ENCODE assay signal across 1 cellular context in genomic region chr16:66872927-66873684, GRCh38.
TF ChIP-seq lines count a peak whose summit lies in the region.

No MANE protein-coding gene starts in this region.

TF ChIP-seq in HepG2, 621 proteins besides CTCF, POLR2A, EP300 and RAD21 (continued from another document and continues in another):
- peak; percentile 77 for TF ChIP-seq HNRNPLL (IDR thresholded peaks at IDR 0.05; ENCODE audit: low read depth, low read length, poor library complexity, severe bottlenecking)
- TF ChIP-seq ZBTB44 (CRISPR knock-in tag; IDR thresholded peaks at IDR 0.05): no peak
- TF ChIP-seq RFX5 (IDR thresholded peaks at IDR 0.05; ENCODE audit: low read depth, low read length): no peak
- no peak for TF ChIP-seq ZNF354B (CRISPR knock-in tag; IDR thresholded peaks at IDR 0.05)
- no peak for TF ChIP-seq FOXA1 (IDR thresholded peaks at IDR 0.05)
- peak; percentile 8; the same call in 1 of the 2 replicates for TF ChIP-seq FOXA1 (CRISPR knock-in tag; IDR thresholded peaks at IDR 0.05)
- no peak for TF ChIP-seq TSC22D2 (CRISPR knock-in tag; IDR thresholded peaks at IDR 0.05; ENCODE audit: borderline replicate concordance)
- peak; percentile 81; the same call in 1 of the 2 replicates for TF ChIP-seq ARID4A (CRISPR knock-in tag; IDR thresholded peaks at IDR 0.05; ENCODE audit: borderline replicate concordance)
- no peak; the same call in 1 of the 2 replicates for TF ChIP-seq SAFB2 (CRISPR knock-in tag; IDR thresholded peaks at IDR 0.05; ENCODE audit: borderline replicate concordance, low read depth)
- no peak for TF ChIP-seq NR2F1 (CRISPR knock-in tag; IDR thresholded peaks at IDR 0.05)
- TF ChIP-seq ZNF205 (CRISPR knock-in tag; IDR thresholded peaks at IDR 0.05): peak; percentile 77; the same call in 1 of the 2 replicates
- TF ChIP-seq SRSF9 (IDR thresholded peaks at IDR 0.05; ENCODE audit: borderline replicate concordance, insufficient read depth, low read depth, low read length, poor library complexity, severe bottlenecking): no peak
- no peak for TF ChIP-seq TCF7L2 (IDR thresholded peaks at IDR 0.05; ENCODE audit: low read depth, low read length)
- TF ChIP-seq ZBTB34 (CRISPR knock-in tag; IDR thresholded peaks at IDR 0.05): 0 out of 2 replicates have a peak, but pooled peaks have one; percentile 35
- peak; percentile 95 for TF ChIP-seq UBTF (CRISPR knock-in tag; IDR thresholded peaks at IDR 0.05)
- TF ChIP-seq ZNF441 (CRISPR knock-in tag; IDR thresholded peaks at IDR 0.05; ENCODE audit: borderline replicate concordance): peak; percentile 35; the same call in 1 of the 2 replicates
- peak; percentile 82 for TF ChIP-seq IRF9 (CRISPR knock-in tag; IDR thresholded peaks at IDR 0.05; ENCODE audit: borderline replicate concordance)
- no peak for TF ChIP-seq BRCA1 (CRISPR knock-in tag; IDR thresholded peaks at IDR 0.05)
- TF ChIP-seq ZNF101 (CRISPR knock-in tag; IDR thresholded peaks at IDR 0.05; ENCODE audit: borderline replicate concordance, low read depth): no peak
- TF ChIP-seq CHCHD3 (CRISPR knock-in tag; IDR thresholded peaks at IDR 0.05): no peak; the same call in 1 of the 2 replicates
- peak; percentile 80 for TF ChIP-seq ZFY (CRISPR knock-in tag; IDR thresholded peaks at IDR 0.05)
- TF ChIP-seq POGZ (CRISPR knock-in tag; IDR thresholded peaks at IDR 0.05): peak; percentile 79
- TF ChIP-seq HDAC2 (CRISPR knock-in tag; IDR thresholded peaks at IDR 0.05): peak; percentile 80
- peak; percentile 72; the same call in 1 of the 2 replicates for TF ChIP-seq ELF3 (CRISPR knock-in tag; IDR thresholded peaks at IDR 0.05)
- TF ChIP-seq ZNF546 (CRISPR knock-in tag; conservative IDR thresholded peaks at IDR 0.05): no peak
- TF ChIP-seq LCORL (IDR thresholded peaks at IDR 0.05): no peak
- TF ChIP-seq LCORL (CRISPR knock-in tag; IDR thresholded peaks at IDR 0.05): peak; percentile 81
- no peak for TF ChIP-seq ZNF567 (CRISPR knock-in tag; IDR thresholded peaks at IDR 0.05; ENCODE audit: borderline replicate concordance)
- 0 out of 2 replicates have a peak, but pooled peaks have one; percentile 53 for TF ChIP-seq MTERF4 (CRISPR knock-in tag; IDR thresholded peaks at IDR 0.05)
- peak; percentile 96 for TF ChIP-seq PCBP2 (optimal IDR thresholded peaks at IDR 0.05; ENCODE audit: low read depth, low read length, poor library complexity, severe bottlenecking)
- TF ChIP-seq SNAPC4 (CRISPR knock-in tag; IDR thresholded peaks at IDR 0.05): no peak
- TF ChIP-seq ZFP36L1 (CRISPR knock-in tag; IDR thresholded peaks at IDR 0.05): no peak
- TF ChIP-seq BRD4 (CRISPR knock-in tag; IDR thresholded peaks at IDR 0.05): no peak
- no peak for TF ChIP-seq HMG20A (CRISPR knock-in tag; IDR thresholded peaks at IDR 0.05; ENCODE audit: borderline replicate concordance)
- TF ChIP-seq ZFP41 (CRISPR knock-in tag; IDR thresholded peaks at IDR 0.05; ENCODE audit: borderline replicate concordance): no peak
- TF ChIP-seq MEIS1 (CRISPR knock-in tag; IDR thresholded peaks at IDR 0.05; ENCODE audit: borderline replicate concordance): no peak
- TF ChIP-seq ZNF7 (CRISPR knock-in tag; IDR thresholded peaks at IDR 0.05): no peak
- no peak; the same call in 1 of the 2 replicates for TF ChIP-seq ZNF280D (CRISPR knock-in tag; IDR thresholded peaks at IDR 0.05)
- no peak for TF ChIP-seq ZNF550 (CRISPR knock-in tag; IDR thresholded peaks at IDR 0.05; ENCODE audit: borderline replicate concordance)
- TF ChIP-seq ZNF460 (CRISPR knock-in tag; IDR thresholded peaks at IDR 0.05; ENCODE audit: borderline replicate concordance): no peak
- no peak for TF ChIP-seq NPAS2 (CRISPR knock-in tag; IDR thresholded peaks at IDR 0.05; ENCODE audit: borderline replicate concordance)
- TF ChIP-seq ZIK1 (CRISPR knock-in tag; IDR thresholded peaks at IDR 0.05; ENCODE audit: borderline replicate concordance, low read depth): peak; percentile 57; the same call in 1 of the 2 replicates
- TF ChIP-seq TBL1XR1 (IDR thresholded peaks at IDR 0.05; ENCODE audit: borderline replicate concordance, low read length, partially characterized antibody): no peak
- TF ChIP-seq ZNF30 (CRISPR knock-in tag; IDR thresholded peaks at IDR 0.05): no peak
- peak; percentile 40; the same call in 1 of the 2 replicates for TF ChIP-seq PPARG (CRISPR knock-in tag; conservative IDR thresholded peaks at IDR 0.05)
